Comparison of ENCODE assay signal across 8 cellular contexts in genomic region chr19:680287-681028, GRCh38. TPM values are rescaled to one million over a fixed set of nuclear protein-coding genes. Genes with fewer than 3 reads are reported as not detected.
DNase-seq lines count a peak whose midpoint lies in the region; ATAC-seq and TF ChIP-seq lines count a peak whose summit lies in the region.

No MANE protein-coding gene starts in this region.

- no peaks in the 10 kb centered on the region for H3K79me2 ChIP-seq in SU-DHL-6 (ENCODE audit: insufficient read depth, low read length)

- no peaks in the 10 kb centered on the region for H3K9me3 ChIP-seq in SU-DHL-6 (ENCODE audit: insufficient read depth, low read length)
- H3K9me3 ChIP-seq in adipocyte (ENCODE audit: control insufficient read depth, low read length), result no peaks in the 10 kb centered on the region
- no peaks in the 10 kb centered on the region for H3K9me3 ChIP-seq in heart right ventricle

- 0 out of 2 replicates have a peak, but pooled peaks cover 9% of the 10 kb centered on the region for H3F3A ChIP-seq in SU-DHL-6 (ENCODE audit: insufficient read depth)

- peak overlapping the region; percentile 91 for H3K4me3 Mint-ChIP-seq in progenitor cell of endocrine pancreas (ENCODE audit: low read depth)

- H3K9ac ChIP-seq in SU-DHL-6 (ENCODE audit: low read length) (peak overlapping the region; percentile 85), adipocyte (ENCODE audit: low read length) (peak overlapping the region; percentile 90)

- no peaks in the 10 kb centered on the region for H3K27me3 Mint-ChIP-seq in progenitor cell of endocrine pancreas

- H4K20me1 ChIP-seq in SU-DHL-6 (ENCODE audit: low read depth, low read length), result no peaks in the 10 kb centered on the region

- peak overlapping the region; percentile 99 for H3K27ac Mint-ChIP-seq in progenitor cell of endocrine pancreas

- DNase-seq in NCI-H1417 (lab: John Stamatoyannopoulos, UW), result peak; percentile 98 to 100 (median 100)
- DNase-seq in adipocyte (ENCODE audit: low read depth), result peak; percentile 99
- DNase-seq in heart right ventricle, result peak; percentile 99 to 100
- peak; percentile 99 for DNase-seq in progenitor cell of endocrine pancreas (ENCODE audit: low spot score, unreplicated experiment)
- DNase-seq in ureter (ENCODE audit: low spot score), result peak; percentile 100

- H3K9me2 ChIP-seq in SU-DHL-6 (replicated peaks; ENCODE audit: insufficient read depth, low read length), result no peaks in the 10 kb centered on the region

- H3K4me1 ChIP-seq in adipocyte (ENCODE audit: control insufficient read depth, insufficient read depth, low read length) (peaks cover 26% of the 10 kb centered on the region), heart right ventricle (peaks cover 10 to 43% (median 33%) of the 10 kb centered on the region in 9 donors)

- no peaks in the 10 kb centered on the region for H3K36me3 Mint-ChIP-seq in progenitor cell of endocrine pancreas (ENCODE audit: insufficient read depth)

- peak overlapping the region; percentile 66 for H3K4me2 ChIP-seq in SU-DHL-6 (ENCODE audit: low read depth, low read length, poor library complexity, severe bottlenecking)

- H3K27ac ChIP-seq in SU-DHL-6 (ENCODE audit: low read depth, low read length), result peak overlapping the region; percentile 61
- peak overlapping the region; percentile 84 to 99 (median 97) for H3K27ac ChIP-seq in heart right ventricle

- H3K4me3 ChIP-seq in GM12875 (ENCODE audit: low read depth, low read length) (peak overlapping the region; percentile 78), SU-DHL-6 (ENCODE audit: insufficient read depth, low read length, poor library complexity, severe bottlenecking) (peak overlapping the region; percentile 83), adipocyte (ENCODE audit: low read length) (peak overlapping the region; percentile 74), heart right ventricle (peak overlapping the region; percentile 49 to 87 (median 76))

- ATAC-seq in HG02798 (IDR thresholded peaks at IDR 0.05; ENCODE audit: poor library complexity, unreplicated experiment) (peak; percentile 80), heart right ventricle (peak; percentile 82 to 91 (median 88))

- 1 to 2% methylated on average over 68 to 70 of the region's 70 CpGs for WGBS in heart right ventricle, 2 donors

- no peaks in the 10 kb centered on the region for H3K36me3 ChIP-seq in SU-DHL-6 (ENCODE audit: low read length)
- peaks cover 9% of the 10 kb centered on the region for H3K36me3 ChIP-seq in adipocyte (ENCODE audit: control insufficient read depth, insufficient read depth, low read length, severe bottlenecking)
- peaks cover 0 to 13% (median 0%) of the 10 kb centered on the region in 9 donors for H3K36me3 ChIP-seq in heart right ventricle

- no peaks in the 10 kb centered on the region for H3K9me3 Mint-ChIP-seq in progenitor cell of endocrine pancreas (ENCODE audit: low read depth)

- TF ChIP-seq CTCF in GM12875 (IDR thresholded peaks at IDR 0.05; ENCODE audit: borderline replicate concordance, insufficient read depth, low read depth, low read length), result peak; percentile 70
- no peak for TF ChIP-seq CTCF in SU-DHL-6 (IDR thresholded peaks at IDR 0.05; ENCODE audit: insufficient read depth, low read length, poor library complexity, severe bottlenecking)
- TF ChIP-seq CTCF in heart right ventricle (IDR thresholded peaks at IDR 0.05), result peak in 8 of 9 donors; percentile 27 to 68 (median 52)
- peak; percentile 57 for TF ChIP-seq CTCF in progenitor cell of endocrine pancreas (IDR thresholded peaks at IDR 0.05; ENCODE audit: unreplicated experiment)

- H3K4me1 Mint-ChIP-seq in progenitor cell of endocrine pancreas (ENCODE audit: low read depth), result peaks cover 1% of the 10 kb centered on the region

- intact Hi-C loops in heart right ventricle (cut with DNase I), result loop anchor here in 1 of 10 donors (2.0 kb wide), 1 partner anchor 18 kb away; the partner anchor contains the start of gene RNF126

- peak overlapping the region; percentile 91 for H2AFZ ChIP-seq in SU-DHL-6 (ENCODE audit: low read depth, low read length, severe bottlenecking)

- H3K27me3 ChIP-seq in SU-DHL-6 (ENCODE audit: low read length) (no peaks in the 10 kb centered on the region), adipocyte (replicated peaks; ENCODE audit: control insufficient read depth, insufficient read depth, low read length) (no peaks in the 10 kb centered on the region), heart right ventricle (peaks cover 0 to 20% (median 0%) of the 10 kb centered on the region in 7 donors)

RNA-seq across cellular contexts. Expression of gene FSTL3, which starts 4.3 kb away (rescaled TPM):
- total RNA-seq in heart right ventricle (100 to 1,000 TPM in 3 of 10 donors, 10 to 100 TPM in 7; 33.4 to 153 (median 77.3) TPM), progenitor cell of endocrine pancreas (13.8 and 14.4 TPM in 2 replicates), ureter (29.8 TPM)
- 100 to 1,000 TPM; 118 to 279 TPM for polyA plus RNA-seq in heart right ventricle

RNA-seq across cellular contexts. Expression of gene PRSS57, which starts 14.8 kb away (rescaled TPM):
- total RNA-seq in heart right ventricle (not detected), progenitor cell of endocrine pancreas (not detected in 2 replicates), ureter (not detected)
- under 1 TPM in 1 of 2 donors, not detected in 1; 0.06 TPM for polyA plus RNA-seq in heart right ventricle

RNA-seq across cellular contexts. Expression of gene RNF126, which starts 17.4 kb away (rescaled TPM):
- total RNA-seq in heart right ventricle, result 10 to 100 TPM; 20.3 to 43.6 (median 22.5) TPM
- polyA plus RNA-seq in heart right ventricle, result 10 to 100 TPM; 27.1 to 46.1 TPM
- total RNA-seq in progenitor cell of endocrine pancreas, result 37.3 and 39.2 TPM in 2 replicates
- total RNA-seq in ureter, result 54.5 TPM

RNA-seq across cellular contexts. Expression of gene PALM, which starts 28.3 kb away (rescaled TPM):
- total RNA-seq in heart right ventricle (10 to 100 TPM; 12.5 to 33.0 (median 17.7) TPM), progenitor cell of endocrine pancreas (52.4 and 54.3 TPM in 2 replicates), ureter (26.0 TPM)
- 10 to 100 TPM; 18.9 to 36.7 TPM for polyA plus RNA-seq in heart right ventricle

RNA-seq across cellular contexts. Expression of gene FGF22, which starts 40.8 kb away (rescaled TPM):
- total RNA-seq in heart right ventricle, result under 1 TPM in 5 of 10 donors, not detected in 5; 0.20 to 0.36 (median 0.30) TPM
- polyA plus RNA-seq in heart right ventricle, result under 1 TPM; 0.16 to 0.44 TPM
- total RNA-seq in progenitor cell of endocrine pancreas, result 0.43 and 0.49 TPM in 2 replicates
- 0.29 TPM for total RNA-seq in ureter

Comparison
In these comparisons a context has a peak if more than half of its experiments do, and no peak if none do; other contexts are left out.
1. Peak in every context shown above with its lines: DNase-seq, ATAC-seq, H3K4me3 ChIP-seq and H3K27ac ChIP-seq.